ENCODE assay signal across 2 cellular contexts in genomic region chr6:17624396-17624795, GRCh38.
TF ChIP-seq lines count a peak whose summit lies in the region.

No MANE protein-coding gene starts in this region.

TF ChIP-seq in GM23338, 12 proteins besides CTCF, POLR2A, EP300 and RAD21:
- TF ChIP-seq POLR2AphosphoS5 (IDR thresholded peaks at IDR 0.05; ENCODE audit: low read depth) = no peak
- TF ChIP-seq EZH2 (IDR thresholded peaks at IDR 0.05; ENCODE audit: low read depth, unreplicated experiment) = no peak
- no peak for TF ChIP-seq REST (IDR thresholded peaks at IDR 0.05; ENCODE audit: unreplicated experiment)
- TF ChIP-seq ZNF462 (CRISPR knock-in tag; IDR thresholded peaks at IDR 0.05) = no peak
- no peak for TF ChIP-seq ETS1 (IDR thresholded peaks at IDR 0.05)
- no peak for TF ChIP-seq NANOG (IDR thresholded peaks at IDR 0.05; ENCODE audit: borderline replicate concordance)
- TF ChIP-seq CREB1 (CRISPR knock-in tag; IDR thresholded peaks at IDR 0.05; ENCODE audit: low read depth) = no peak
- no peak for TF ChIP-seq EZH2phosphoT487 (IDR thresholded peaks at IDR 0.05; ENCODE audit: unreplicated experiment)
- TF ChIP-seq JUNB (IDR thresholded peaks at IDR 0.05; ENCODE audit: unreplicated experiment) = no peak
- TF ChIP-seq ZNF114 (CRISPR knock-in tag; IDR thresholded peaks at IDR 0.05) = no peak
- no peak for TF ChIP-seq ZNF331 (CRISPR knock-in tag; IDR thresholded peaks at IDR 0.05; ENCODE audit: low read depth)
- no peak for TF ChIP-seq STAT1 (IDR thresholded peaks at IDR 0.05; ENCODE audit: unreplicated experiment)

TF ChIP-seq in HepG2, 621 proteins besides CTCF, POLR2A, EP300 and RAD21:
- TF ChIP-seq ARNTL (CRISPR knock-in tag; IDR thresholded peaks at IDR 0.05) = no peak
